Comparison of ENCODE assay signal across 24 cellular contexts in the genomic region with DNA sequence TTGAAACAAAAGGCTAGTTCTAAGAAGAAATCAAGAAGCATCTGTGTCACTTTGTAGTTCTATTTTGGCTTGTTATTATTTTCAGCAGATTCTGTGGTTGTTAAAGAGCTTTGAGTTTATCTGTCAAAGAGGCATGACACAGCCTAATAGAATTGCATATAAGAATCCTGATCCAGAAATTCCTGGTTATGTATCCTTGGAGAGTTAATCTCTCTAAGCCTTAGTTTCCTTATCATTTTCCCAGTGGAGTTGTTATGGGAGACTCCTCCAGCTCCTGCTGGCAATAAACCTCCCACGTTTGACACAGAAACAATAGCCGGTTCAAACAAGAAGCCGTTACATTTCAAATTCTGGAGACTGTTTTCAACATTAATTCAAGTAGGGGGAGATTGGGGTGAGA.
"Had no signal": no experiment of that assay in that cellular context is flagged by ENCODE, and none has a peak within 500 bp of the region (broad histone marks: within the 10 kb centered on the region; RNA-seq: fewer than 3 reads in every experiment).

No MANE protein-coding gene starts in this region.

- H3K36me3 ChIP-seq: brain microvascular endothelial cell, cardiac muscle cell had no signal

- H3K4me2 ChIP-seq: KMS-11 had no signal

- H3K27ac ChIP-seq: brain microvascular endothelial cell, cardiac muscle cell, KMS-11, SK-N-MC, VCaP had no signal

- H3K27me3 ChIP-seq: brain microvascular endothelial cell, cardiac muscle cell had no signal

- DNase-seq: activated CD4-positive, alpha-beta memory T cell treated with anti-CD3 and anti-CD28 coated beads for 36 hours; activated CD4-positive, alpha-beta T cell treated with anti-CD3 and anti-CD28 coated beads, Interleukin-2, amount 10 ng/mL, durations not matched to agents 7 days and 5 days; activated CD4-positive, CD25-positive, alpha-beta regulatory T cell; activated CD8-positive, alpha-beta memory T cell treated with anti-CD3 and anti-CD28 coated beads, Interleukin-2, amount 50 U/mL, for 4 hours; activated gamma-delta T cell treated with Interleukin-2 at 50 U/mL for 16 hours; activated naive CD4-positive, alpha-beta T cell treated with anti-CD3 and anti-CD28 coated beads, Interleukin-2, amount 10 ng/mL, durations not matched to agents 7 days and 5 days; activated naive CD8-positive, alpha-beta T cell treated with anti-CD3 and anti-CD28 coated beads for 36 hours; activated T-cell treated with anti-CD3 and anti-CD28 coated beads, Interleukin-2, amount 50 U/mL, for 72 hours; brain microvascular endothelial cell; NCI-H1092 treated with DMSO at 0.1 percent for 48 hours; NCI-H1417 treated with DMSO at 0.1 percent for 48 hours; NCI-H1694; NCI-H2029; NCI-H446; NCI-H524 treated with DMSO at 0.1 percent for 48 hours; NCI-H748 treated with DMSO at 0.1 percent for 48 hours; RPMI8226; T-cell; T-helper 2 cell; T1000 had no signal

- H3K4me3 ChIP-seq: cardiac muscle cell, SK-N-MC had no signal

- H3K9ac ChIP-seq: KMS-11 had no signal
